In the genomic region with DNA sequence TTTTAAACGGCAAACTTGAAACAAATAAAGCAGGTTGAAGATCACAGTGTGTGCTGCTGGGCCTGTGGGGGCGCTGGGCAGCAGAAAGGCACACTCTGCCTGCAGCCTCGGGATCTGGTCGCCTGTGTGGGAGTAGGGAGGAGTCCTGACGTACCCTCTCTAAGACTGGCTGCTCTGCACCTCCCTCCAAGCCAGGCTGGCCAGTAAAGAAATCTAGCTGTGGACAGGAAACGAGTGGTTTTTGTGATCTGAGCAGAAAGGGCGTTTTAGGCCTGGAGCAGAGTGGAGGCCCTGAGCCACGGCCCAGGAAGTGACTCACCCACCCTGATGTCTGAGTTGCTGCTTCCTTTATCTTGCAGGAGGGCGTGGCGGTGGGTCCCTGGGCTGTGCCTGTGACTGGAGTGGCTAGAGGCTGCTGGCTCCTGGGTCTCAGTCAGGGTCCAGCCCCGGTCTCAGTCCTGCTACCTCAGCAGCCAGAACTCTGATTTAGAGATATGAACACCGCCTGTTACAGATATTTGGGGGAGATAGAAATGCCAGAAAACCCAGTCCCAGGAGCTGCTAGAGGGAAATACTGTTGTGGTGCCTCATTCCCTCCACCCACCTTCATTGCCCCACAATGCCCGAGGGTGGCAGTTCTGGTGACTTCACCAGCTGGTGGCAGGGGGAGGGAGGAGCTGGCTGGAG, we compare ENCODE assay signal across 1 cellular context.
TF ChIP-seq lines count a peak whose summit lies in the region.

No MANE protein-coding gene starts in this region.

TF ChIP-seq in K562, 482 proteins besides CTCF, POLR2A, EP300 and RAD21 (continued from another document and continues in another):
- TF ChIP-seq CHD7 (IDR thresholded peaks at IDR 0.05; ENCODE audit: low read depth, low read length) (no peak), USF1 (CRISPR knock-in tag; IDR thresholded peaks at IDR 0.05) (peak; percentile 45; the same call in 1 of the 2 replicates), SMAD1 (IDR thresholded peaks at IDR 0.05; ENCODE audit: low read depth, low read length, partially characterized antibody) (no peak), CXXC5 (CRISPR knock-in tag; IDR thresholded peaks at IDR 0.05) (peak; percentile 61; the same call in 1 of the 2 replicates), TARDBP (IDR thresholded peaks at IDR 0.05) (peak; percentile 84; the same call in 1 of the 2 replicates), HMBOX1 (IDR thresholded peaks at IDR 0.05) (peak; percentile 72; the same call in 1 of the 2 replicates), KLF13 (tag; IDR thresholded peaks at IDR 0.05; ENCODE audit: borderline replicate concordance, low read depth) (peak; percentile 59; the same call in 1 of the 2 replicates), CBFA2T3 (IDR thresholded peaks at IDR 0.05) (peak; percentile 62), TRIM28 (IDR thresholded peaks at IDR 0.05) (no peak), ZBTB33 (CRISPR knock-in tag; IDR thresholded peaks at IDR 0.05) (no peak), MAFG (tag; conservative IDR thresholded peaks at IDR 0.05) (no peak), HDAC1 (IDR thresholded peaks at IDR 0.05) (peak in 1 of 2 experiments; percentile 62; a peak in 1 of 4 replicates), KLF1 (tag; IDR thresholded peaks at IDR 0.05) (peak; percentile 95), SP1 (CRISPR knock-in tag; IDR thresholded peaks at IDR 0.05) (peak; percentile 70; the same call in 1 of the 2 replicates), ESRRB (CRISPR knock-in tag; IDR thresholded peaks at IDR 0.05; ENCODE audit: borderline replicate concordance) (no peak), HOXB6 (CRISPR knock-in tag; IDR thresholded peaks at IDR 0.05; ENCODE audit: borderline replicate concordance) (no peak), TRIM24 (IDR thresholded peaks at IDR 0.05) (peak in 1 of 2 experiments; percentile 51; a peak in 1 of 4 replicates), ADNP (tag; IDR thresholded peaks at IDR 0.05) (no peak)
- TF ChIP-seq, protein P1, sequence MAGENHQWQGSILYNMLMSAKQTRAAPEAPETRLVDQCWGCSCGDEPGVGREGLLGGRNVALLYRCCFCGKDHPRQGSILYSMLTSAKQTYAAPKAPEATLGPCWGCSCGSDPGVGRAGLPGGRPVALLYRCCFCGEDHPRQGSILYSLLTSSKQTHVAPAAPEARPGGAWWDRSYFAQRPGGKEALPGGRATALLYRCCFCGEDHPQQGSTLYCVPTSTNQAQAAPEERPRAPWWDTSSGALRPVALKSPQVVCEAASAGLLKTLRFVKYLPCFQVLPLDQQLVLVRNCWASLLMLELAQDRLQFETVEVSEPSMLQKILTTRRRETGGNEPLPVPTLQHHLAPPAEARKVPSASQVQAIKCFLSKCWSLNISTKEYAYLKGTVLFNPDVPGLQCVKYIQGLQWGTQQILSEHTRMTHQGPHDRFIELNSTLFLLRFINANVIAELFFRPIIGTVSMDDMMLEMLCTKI (IDR thresholded peaks at IDR 0.05; ENCODE audit: partially characterized antibody), result no peak
- TF ChIP-seq, protein P2, sequence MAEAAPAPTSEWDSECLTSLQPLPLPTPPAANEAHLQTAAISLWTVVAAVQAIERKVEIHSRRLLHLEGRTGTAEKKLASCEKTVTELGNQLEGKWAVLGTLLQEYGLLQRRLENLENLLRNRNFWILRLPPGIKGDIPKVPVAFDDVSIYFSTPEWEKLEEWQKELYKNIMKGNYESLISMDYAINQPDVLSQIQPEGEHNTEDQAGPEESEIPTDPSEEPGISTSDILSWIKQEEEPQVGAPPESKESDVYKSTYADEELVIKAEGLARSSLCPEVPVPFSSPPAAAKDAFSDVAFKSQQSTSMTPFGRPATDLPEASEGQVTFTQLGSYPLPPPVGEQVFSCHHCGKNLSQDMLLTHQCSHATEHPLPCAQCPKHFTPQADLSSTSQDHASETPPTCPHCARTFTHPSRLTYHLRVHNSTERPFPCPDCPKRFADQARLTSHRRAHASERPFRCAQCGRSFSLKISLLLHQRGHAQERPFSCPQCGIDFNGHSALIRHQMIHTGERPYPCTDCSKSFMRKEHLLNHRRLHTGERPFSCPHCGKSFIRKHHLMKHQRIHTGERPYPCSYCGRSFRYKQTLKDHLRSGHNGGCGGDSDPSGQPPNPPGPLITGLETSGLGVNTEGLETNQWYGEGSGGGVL (CRISPR knock-in tag; IDR thresholded peaks at IDR 0.05), result no peak
- TF ChIP-seq, protein P3, sequence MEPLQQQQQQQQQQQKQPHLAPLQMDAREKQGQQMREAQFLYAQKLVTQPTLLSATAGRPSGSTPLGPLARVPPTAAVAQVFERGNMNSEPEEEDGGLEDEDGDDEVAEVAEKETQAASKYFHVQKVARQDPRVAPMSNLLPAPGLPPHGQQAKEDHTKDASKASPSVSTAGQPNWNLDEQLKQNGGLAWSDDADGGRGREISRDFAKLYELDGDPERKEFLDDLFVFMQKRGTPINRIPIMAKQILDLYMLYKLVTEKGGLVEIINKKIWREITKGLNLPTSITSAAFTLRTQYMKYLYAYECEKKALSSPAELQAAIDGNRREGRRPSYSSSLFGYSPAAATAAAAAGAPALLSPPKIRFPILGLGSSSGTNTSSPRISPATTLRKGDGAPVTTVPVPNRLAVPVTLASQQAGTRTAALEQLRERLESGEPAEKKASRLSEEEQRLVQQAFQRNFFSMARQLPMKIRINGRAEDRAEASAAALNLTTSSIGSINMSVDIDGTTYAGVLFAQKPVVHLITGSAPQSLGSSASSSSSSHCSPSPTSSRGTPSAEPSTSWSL (CRISPR knock-in tag; IDR thresholded peaks at IDR 0.05; ENCODE audit: borderline replicate concordance), result no peak
- TF ChIP-seq, protein P4, sequence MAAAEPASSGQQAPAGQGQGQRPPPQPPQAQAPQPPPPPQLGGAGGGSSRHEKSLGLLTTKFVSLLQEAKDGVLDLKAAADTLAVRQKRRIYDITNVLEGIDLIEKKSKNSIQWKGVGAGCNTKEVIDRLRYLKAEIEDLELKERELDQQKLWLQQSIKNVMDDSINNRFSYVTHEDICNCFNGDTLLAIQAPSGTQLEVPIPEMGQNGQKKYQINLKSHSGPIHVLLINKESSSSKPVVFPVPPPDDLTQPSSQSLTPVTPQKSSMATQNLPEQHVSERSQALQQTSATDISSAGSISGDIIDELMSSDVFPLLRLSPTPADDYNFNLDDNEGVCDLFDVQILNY (CRISPR knock-in tag; IDR thresholded peaks at IDR 0.05), result no peak
- TF ChIP-seq, protein P5, sequence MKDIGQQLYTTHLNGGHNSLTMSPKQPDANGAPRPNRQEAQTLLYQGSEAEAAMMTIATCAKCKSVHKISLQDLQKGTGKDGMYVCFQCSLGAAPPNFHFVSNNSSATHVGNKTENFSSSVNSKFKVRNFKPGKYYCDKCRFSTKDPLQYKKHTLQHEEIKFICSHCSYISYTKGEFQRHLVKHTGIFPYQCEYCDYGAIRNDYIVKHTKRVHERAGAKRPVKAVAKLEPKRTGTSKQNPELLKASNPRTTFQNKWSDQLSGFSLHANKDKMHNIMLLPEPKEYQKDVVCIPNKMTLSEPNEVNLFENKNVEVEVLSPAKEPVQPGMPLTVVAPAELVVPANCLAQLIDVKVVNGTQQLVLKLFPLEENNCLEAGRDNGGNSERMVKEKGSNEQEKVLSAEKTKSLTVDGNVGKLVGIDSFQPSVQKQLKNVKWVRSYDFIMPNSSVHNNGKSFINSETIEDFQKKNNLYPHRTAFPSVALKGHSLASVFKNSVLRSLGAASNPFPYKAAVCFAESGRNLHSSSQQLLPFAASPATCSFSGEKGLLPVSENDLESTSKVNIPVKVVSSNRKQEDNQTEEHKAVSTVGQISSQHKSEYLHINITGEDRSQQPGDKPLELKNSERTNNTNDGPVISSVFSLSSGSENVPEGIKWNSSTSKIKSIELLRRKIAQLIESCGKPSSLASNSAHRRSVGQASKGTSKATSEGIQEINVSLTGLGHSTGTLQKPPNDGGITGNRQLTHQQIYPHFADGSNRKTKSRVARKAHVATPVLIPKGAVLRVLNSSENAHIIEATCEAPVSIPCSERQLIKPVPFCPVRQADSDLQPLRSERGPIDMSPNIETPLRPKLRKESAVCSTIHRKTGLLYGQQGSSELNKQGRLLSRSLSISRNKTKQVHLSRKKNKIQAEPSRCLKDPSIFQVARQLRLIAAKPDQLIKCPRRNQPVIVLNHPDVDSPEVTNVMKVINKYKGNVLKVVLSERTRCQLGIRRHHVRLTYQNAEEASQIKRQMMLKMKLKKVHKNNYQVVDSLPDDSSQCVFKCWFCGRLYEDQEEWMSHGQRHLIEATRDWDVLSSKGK (CRISPR knock-in tag; IDR thresholded peaks at IDR 0.05), result no peak
